ENCODE assay signal across 18 cellular contexts in genomic region chr19:39074205-39074692, GRCh38. TPM values are rescaled to one million over a fixed set of nuclear protein-coding genes. Genes with fewer than 3 reads are reported as not detected.
A peak's percentile ranks its signal among the peaks of the same experiment; 100 is the strongest.
DNase-seq lines count a peak whose midpoint lies in the region; ATAC-seq lines count a peak whose summit lies in the region.
"Had no signal": no experiment of that assay in that cellular context is flagged by ENCODE, and none has a peak within 500 bp of the region (broad histone marks: within the 10 kb centered on the region; RNA-seq: fewer than 3 reads in every experiment).

No MANE protein-coding gene starts in this region.

- H3K4me3 ChIP-seq in BLaER1 (no peak overlapping the region), GM23248 (no peak overlapping the region)
- H3K4me3 ChIP-seq: neural progenitor cell, spleen, suprapubic skin had no signal

- H3K4me2 ChIP-seq in BLaER1 (peak overlapping the region; percentile 68), GM23248 (ENCODE audit: unreplicated experiment) (peak overlapping the region; percentile 36)
- H3K4me2 ChIP-seq: neural progenitor cell had no signal

- H3F3A ChIP-seq in GM23248 (ENCODE audit: insufficient read depth): peaks cover 15% of the 10 kb centered on the region

- H3K36me3 ChIP-seq in BLaER1 (no peaks in the 10 kb centered on the region), GM23248 (ENCODE audit: low read depth) (no peaks in the 10 kb centered on the region)
- H3K36me3 ChIP-seq: neural progenitor cell, spleen, suprapubic skin had no signal

- H4K20me1 ChIP-seq in BLaER1: no peaks in the 10 kb centered on the region
- H4K20me1 ChIP-seq in GM23248 (ENCODE audit: insufficient read depth): no peaks in the 10 kb centered on the region

- H3K4me1 ChIP-seq in BLaER1 (peaks cover 41% of the 10 kb centered on the region), GM23248 (ENCODE audit: insufficient read depth) (peaks cover 20% of the 10 kb centered on the region)
- H3K4me1 ChIP-seq: neural progenitor cell, suprapubic skin had no signal

- H3K27ac ChIP-seq in BLaER1: peak overlapping the region; percentile 23; the same call in 1 of the 2 replicates
- peak overlapping the region; percentile 42 for H3K27ac ChIP-seq in GM23248
- H3K27ac ChIP-seq: neural progenitor cell, suprapubic skin had no signal

- 49 to 58% methylated on average over 3 of the region's 3 CpGs for WGBS in GM23248 (ENCODE audit: low coverage in 1 of 2, low lambda C conversion rate in 2 of 2, missing lambda C conversion rate in 2 of 2), 2 experiments

- H3K9me3 ChIP-seq in BLaER1: no peaks in the 10 kb centered on the region
- no peaks in the 10 kb centered on the region for H3K9me3 ChIP-seq in GM23248 (ENCODE audit: low read depth)
- H3K9me3 ChIP-seq: spleen, suprapubic skin had no signal

- no peaks in the 10 kb centered on the region for H3K9me2 ChIP-seq in GM23248 (ENCODE audit: insufficient read depth)

- H3K27ac Mint-ChIP-seq in effector memory CD8-positive, alpha-beta T cell: peak overlapping the region; percentile 86 to 97
- H3K27ac Mint-ChIP-seq: activated B cell treated with CpG ODN at 0.5 μM for 24 hours, neural progenitor cell had no signal

- no peaks in the 10 kb centered on the region for H3K9me3 Mint-ChIP-seq in effector memory CD8-positive, alpha-beta T cell
- H3K9me3 Mint-ChIP-seq: activated B cell treated with CpG ODN at 0.5 μM for 24 hours; activated naive CD4-positive, alpha-beta T cell treated with anti-CD3 and anti-CD28 coated beads for 36 hours; neural progenitor cell had no signal

- H3K4me1 Mint-ChIP-seq in effector memory CD8-positive, alpha-beta T cell (ENCODE audit: low read depth in 2 of 2): peaks cover 15 to 16% of the 10 kb centered on the region in 2 donors
- H3K4me1 Mint-ChIP-seq: neural progenitor cell had no signal

- H2AFZ ChIP-seq in GM23248: peak overlapping the region; percentile 50
- H2AFZ ChIP-seq: neural progenitor cell had no signal

- no peaks in the 10 kb centered on the region for H3K27me3 ChIP-seq in BLaER1
- H3K27me3 ChIP-seq in GM23248 (replicated peaks; ENCODE audit: insufficient read depth): no peaks in the 10 kb centered on the region

- H3K36me3 Mint-ChIP-seq in effector memory CD8-positive, alpha-beta T cell (ENCODE audit: insufficient read depth): peaks cover 10% of the 10 kb centered on the region
- H3K36me3 Mint-ChIP-seq: neural progenitor cell had no signal

- peak overlapping the region in 1 of 2 donors; percentile 76 for H3K4me3 Mint-ChIP-seq in effector memory CD8-positive, alpha-beta T cell
- H3K4me3 Mint-ChIP-seq: activated B cell treated with CpG ODN at 0.5 μM for 24 hours, neural progenitor cell had no signal

- H3K79me2 ChIP-seq in GM23248 (ENCODE audit: insufficient read depth): no peaks in the 10 kb centered on the region

- no peak for DNase-seq in GM23248
- peak; percentile 39 for DNase-seq in SW480 (ENCODE audit: low spot score)
- no peak for DNase-seq in effector memory CD8-positive, alpha-beta T cell
- DNase-seq in putamen (ENCODE audit: low spot score): no peak
- no peak for DNase-seq in NCI-H2227 treated with DMSO at 0.1 percent for 48 hours (lab: John Stamatoyannopoulos, UW)
- no peak for DNase-seq in GF-D8 (lab: John Stamatoyannopoulos, UW)
- DNase-seq: activated B cell treated with CpG ODN at 0.5 μM for 24 hours, AML-193, hippocampal formation, kidney, NCI-H1694 had no signal

- peaks cover 0 to 7% of the 10 kb centered on the region in 2 donors for H3K27me3 Mint-ChIP-seq in effector memory CD8-positive, alpha-beta T cell

- in situ Hi-C loops in GM23248 (cut with MboI): no loop called here

- ATAC-seq in effector memory CD8-positive, alpha-beta T cell (replicated peaks): no peak
- no peak for ATAC-seq in HG03442 (IDR thresholded peaks at IDR 0.05; ENCODE audit: unreplicated experiment)

- H3K9ac ChIP-seq in BLaER1 (no peak overlapping the region), GM23248 (0 out of 2 replicates have a peak overlapping the region, but pooled peaks have one; percentile 7)
- H3K9ac ChIP-seq: neural progenitor cell had no signal

RNA-seq across cellular contexts. Expression of gene ACP7, which starts 9.9 kb away (rescaled TPM):
- not detected in 2 replicates for total RNA-seq in GM23248 (2014; rRNA removed; shearing (Covaris generic))
- 0.30 and 0.47 TPM in 2 replicates for polyA plus RNA-seq in GM23248 (2016; fragmentation: Nextera tagmentation; extraction: Ambion mirVana)
- total RNA-seq: activated B cell treated with CpG ODN at 0.5 μM for 24 hours; activated naive CD4-positive, alpha-beta T cell treated with anti-CD3 and anti-CD28 coated beads for 36 hours; kidney; spleen; T-helper 2 cell treated with Interferon-gamma antibody and Interleukin-4, amounts not matched to agents 100 ng/mL and 5 ng/mL, for 36 hours had no signal
- polyA plus RNA-seq: spleen had no signal

RNA-seq across cellular contexts. Expression of gene FBXO27, which starts 41.9 kb away (rescaled TPM):
- 0.54 and 2.8 TPM in 2 replicates for total RNA-seq in GM23248 (2014; rRNA removed; shearing (Covaris generic))
- polyA plus RNA-seq in GM23248 (2016; fragmentation: Nextera tagmentation; extraction: Ambion mirVana): 2.1 and 4.0 TPM in 2 replicates

RNA-seq across cellular contexts. Expression of gene PAK4, which starts 51.3 kb away (rescaled TPM):
- 6.8 and 10.9 TPM in 2 replicates for total RNA-seq in GM23248 (2014; rRNA removed; shearing (Covaris generic))
- 20.1 and 21.1 TPM in 2 replicates for polyA plus RNA-seq in GM23248 (2016; fragmentation: Nextera tagmentation; extraction: Ambion mirVana)
